11 cellular contexts compared by ENCODE assay signal in genomic region chr3:30437172-30437571, GRCh38.
A peak's percentile ranks its signal among the peaks of the same experiment; 100 is the strongest.
DNase-seq lines count a peak whose midpoint lies in the region; ATAC-seq lines count a peak whose summit lies in the region.
"Had no signal": no experiment of that assay in that cellular context is flagged by ENCODE, and none has a peak within 500 bp of the region (broad histone marks: within the 10 kb centered on the region; RNA-seq: fewer than 3 reads in every experiment).

No MANE protein-coding gene starts in this region.

- H4K20me1 ChIP-seq in GM23248 (ENCODE audit: insufficient read depth): no peaks in the 10 kb centered on the region

- in situ Hi-C loops in GM23248 (cut with MboI): no loop called here

- H3K4me2 ChIP-seq in GM23248 (ENCODE audit: unreplicated experiment): peak overlapping the region; percentile 30
- peak overlapping the region; percentile 8 for H3K4me2 ChIP-seq in skeletal muscle satellite cell (ENCODE audit: low read length)

- WGBS in GM23248 (ENCODE audit: low coverage in 1 of 2, low lambda C conversion rate in 2 of 2, missing lambda C conversion rate in 2 of 2), 2 experiments: 43 to 56% methylated on average over 4 of the region's 4 CpGs

- H3K9me2 ChIP-seq in GM23248 (ENCODE audit: insufficient read depth): no peaks in the 10 kb centered on the region

- H2AFZ ChIP-seq in GM23248: peak overlapping the region; percentile 43

- no peak overlapping the region for H3K27ac ChIP-seq in GM23248
- H3K27ac ChIP-seq: body of pancreas had no signal

- no peaks in the 10 kb centered on the region for H3K36me3 ChIP-seq in GM23248 (ENCODE audit: low read depth)
- H3K36me3 ChIP-seq in skeletal muscle satellite cell (ENCODE audit: insufficient read depth, low read length): no peaks in the 10 kb centered on the region
- H3K36me3 ChIP-seq: stomach had no signal

- no peak overlapping the region for H3K9ac ChIP-seq in GM23248
- H3K9ac ChIP-seq in skeletal muscle satellite cell (ENCODE audit: low read depth, low read length): peak overlapping the region; percentile 15

- ATAC-seq in HG02763 (IDR thresholded peaks at IDR 0.05; ENCODE audit: unreplicated experiment) (no peak), GM18873 (IDR thresholded peaks at IDR 0.05; ENCODE audit: low FRiP score, unreplicated experiment) (no peak), HG03442 (IDR thresholded peaks at IDR 0.05; ENCODE audit: unreplicated experiment) (no peak)
- ATAC-seq: body of pancreas had no signal

- H3F3A ChIP-seq in GM23248 (ENCODE audit: insufficient read depth): peaks cover 19% of the 10 kb centered on the region

- H3K4me3 ChIP-seq in GM23248 (no peak overlapping the region), skeletal muscle satellite cell (ENCODE audit: low read length) (no peak overlapping the region)
- H3K4me3 ChIP-seq: body of pancreas, skin epidermis, stomach had no signal

- H3K27me3 ChIP-seq in GM23248 (replicated peaks; ENCODE audit: insufficient read depth) (no peaks in the 10 kb centered on the region), skeletal muscle satellite cell (ENCODE audit: control insufficient read depth, insufficient read depth, low read length) (no peaks in the 10 kb centered on the region)
- H3K27me3 ChIP-seq: body of pancreas, stomach had no signal

- H3K9me3 ChIP-seq in GM23248 (ENCODE audit: low read depth) (no peaks in the 10 kb centered on the region), skeletal muscle satellite cell (replicated peaks; ENCODE audit: low read length) (no peaks in the 10 kb centered on the region)
- H3K9me3 ChIP-seq: body of pancreas, stomach had no signal

- H3K79me2 ChIP-seq in GM23248 (ENCODE audit: insufficient read depth): no peaks in the 10 kb centered on the region

- peaks cover 37% of the 10 kb centered on the region for H3K4me1 ChIP-seq in GM23248 (ENCODE audit: insufficient read depth)
- peaks cover 49% of the 10 kb centered on the region for H3K4me1 ChIP-seq in skeletal muscle satellite cell (ENCODE audit: control insufficient read depth, insufficient read depth, low read length)

- DNase-seq in GM23248 (peak; percentile 78), astrocyte of the hippocampus (ENCODE audit: low read depth, low spot score) (peak; percentile 41), iPS-NIHi11 (ENCODE audit: low spot score) (peak; percentile 15)
- DNase-seq in central memory CD4-positive, alpha-beta T cell: no peak
- DNase-seq: stomach had no signal
